ENCODE assay signal across 8 cellular contexts in genomic region chr13:29594310-29594709, GRCh38. TPM values are rescaled to one million over a fixed set of nuclear protein-coding genes. Genes with fewer than 3 reads are reported as not detected.
DNase-seq lines count a peak whose midpoint lies in the region; ATAC-seq and TF ChIP-seq lines count a peak whose summit lies in the region.

No MANE protein-coding gene starts in this region.

- H4K20me1 ChIP-seq in GM23338 (replicated peaks; ENCODE audit: insufficient read depth) (peaks cover 41% of the 10 kb centered on the region), mammary epithelial cell (ENCODE audit: insufficient read depth, low read length) (peaks cover 9% of the 10 kb centered on the region)

- ATAC-seq in GM23338 = peak; percentile 14

- no peaks in the 10 kb centered on the region for H3K9me2 ChIP-seq in GM23338 (ENCODE audit: insufficient read depth)

- intact Hi-C loops in mammary epithelial cell (cut with micrococcal nuclease) = loop anchor here (1.0 to 2.0 kb wide), 3 partner anchors 86 to 114 kb away; no protein-coding TSS in a partner anchor

- H3K4me3 Mint-ChIP-seq in GM23338 = peak overlapping the region; percentile 93

- DNase-seq in GM12865 (ENCODE audit: low read depth) (peak; percentile 74), GM23338 (ENCODE audit: low spot score) (peak; percentile 51), SW 1271 (lab: John Stamatoyannopoulos, UW) (peak; percentile 6 to 64), mammary epithelial cell (peak; percentile 73), kidney glomerular epithelial cell (lab: John Stamatoyannopoulos, UW) (peak; percentile 42)
- DNase-seq in stimulated activated CD4-positive, alpha-beta T cell treated with anti-CD3 and anti-CD28 coated beads, Interleukin-4, amount 100 ng/mL, for 1 hour = peak; percentile 40
- DNase-seq in effector CD8-positive, alpha-beta T cell (lab: John Stamatoyannopoulos, UW) = no peak

- no peaks in the 10 kb centered on the region for H3K9me3 Mint-ChIP-seq in GM23338

- H3K27me3 ChIP-seq in GM23338 (ENCODE audit: insufficient read depth) = peaks cover 8% of the 10 kb centered on the region; the same call in 1 of the 2 replicates
- H3K27me3 ChIP-seq in mammary epithelial cell (ENCODE audit: insufficient read depth, low read length) = no peaks in the 10 kb centered on the region

- H3K36me3 ChIP-seq in GM23338 (ENCODE audit: insufficient read depth) (no peaks in the 10 kb centered on the region), KOPT-K1 (ENCODE audit: insufficient read depth, low read length) (peaks cover 26% of the 10 kb centered on the region; the same call in 1 of the 2 replicates), mammary epithelial cell (ENCODE audit: insufficient read depth, low read length) (no peaks in the 10 kb centered on the region)

- peak overlapping the region; percentile 98 for H3K27ac Mint-ChIP-seq in GM23338

- H3K9ac ChIP-seq in mammary epithelial cell (ENCODE audit: insufficient read depth, low read length) = peak overlapping the region; percentile 97

- dilution Hi-C loops in mammary epithelial cell (cut with HindIII; ENCODE audit: low sequenced_read_pairs) = no loop called here

- peaks cover 38% of the 10 kb centered on the region for H3K36me3 Mint-ChIP-seq in GM23338 (ENCODE audit: low read depth)

- no peaks in the 10 kb centered on the region for H3K9me3 ChIP-seq in KOPT-K1 (ENCODE audit: insufficient read depth, low read length, poor library complexity, severe bottlenecking)
- H3K9me3 ChIP-seq in mammary epithelial cell (replicated peaks; ENCODE audit: insufficient read depth, low read length) = no peaks in the 10 kb centered on the region

- H3K4me3 ChIP-seq in GM12865 (ENCODE audit: low read depth, low read length) (peak overlapping the region; percentile 87), GM23338 (peak overlapping the region; percentile 94), mammary epithelial cell (replicated peaks in 1 of 3; ENCODE audit: insufficient read depth in 1 of 3, low read depth in 2 of 3, low read length in 3 of 3) (peak overlapping the region; percentile 55 to 92 (median 91))

- H3K27ac ChIP-seq in GM23338 (ENCODE audit: low read depth) (0 out of 2 replicates have a peak overlapping the region, but pooled peaks have one; percentile 55), KOPT-K1 (ENCODE audit: low read depth, low read length, poor library complexity, severe bottlenecking) (peak overlapping the region; percentile 84), mammary epithelial cell (ENCODE audit: insufficient read depth, low read depth, low read length) (peak overlapping the region; percentile 96)

- H3K27me3 Mint-ChIP-seq in GM23338 (ENCODE audit: insufficient read depth, low read depth, poor library complexity) = peaks cover 18% of the 10 kb centered on the region

- CTCF ChIA-PET in mammary epithelial cell (lab: Charles Lee; ENCODE audit: low non-redundant PET) = no interaction called here

- TSS peak; percentile 57 for BruUV-seq in mammary epithelial cell (replicated peaks; lab: Mats Ljungman, UMichigan)

- peaks cover 47% of the 10 kb centered on the region for H3K4me1 ChIP-seq in GM23338 (ENCODE audit: insufficient read depth)
- peaks cover 31% of the 10 kb centered on the region for H3K4me1 ChIP-seq in mammary epithelial cell (ENCODE audit: insufficient read depth, low read length)

- peaks cover 5% of the 10 kb centered on the region; the same call in 1 of the 2 replicates for H3F3A ChIP-seq in GM23338 (replicated peaks; ENCODE audit: low read depth)

- no peak overlapping the region for H2AFZ ChIP-seq in GM23338
- peak overlapping the region; percentile 85 for H2AFZ ChIP-seq in mammary epithelial cell (ENCODE audit: low read depth, low read length)

- peaks cover 53% of the 10 kb centered on the region for H3K4me1 Mint-ChIP-seq in GM23338

- H3K79me2 ChIP-seq in GM23338 (replicated peaks; ENCODE audit: insufficient read depth) (peaks cover 59% of the 10 kb centered on the region), mammary epithelial cell (ENCODE audit: insufficient read depth, low read length) (peaks cover 61% of the 10 kb centered on the region)

- H3K4me2 ChIP-seq in GM23338 = peak overlapping the region; percentile 99
- H3K4me2 ChIP-seq in mammary epithelial cell (ENCODE audit: insufficient read depth, low read depth, low read length) = peak overlapping the region; percentile 84

- in situ Hi-C loops in mammary epithelial cell (cut with MboI; ENCODE audit: low sequenced_read_pairs in 2 of 2) = no loop called here

- TF ChIP-seq CTCF in GM12865 (IDR thresholded peaks at IDR 0.05; ENCODE audit: insufficient read depth, low read depth, low read length, missing control alignments) = no peak
- TF ChIP-seq CTCF in GM23338 (conservative IDR thresholded peaks at IDR 0.05; ENCODE audit: low read depth in 2 of 2) = no peak
- TF ChIP-seq CTCF in mammary epithelial cell (conservative IDR thresholded peaks at IDR 0.05 in 1 of 2, IDR thresholded peaks at IDR 0.05 in 1 of 2; ENCODE audit: extremely low read depth in 1 of 2, insufficient read depth in 1 of 2, low read depth in 1 of 2, low read length in 2 of 2) = no peak

- WGBS in mammary epithelial cell (ENCODE audit: low coverage, missing lambda C conversion rate) = 32% methylated on average over 9 of the region's 9 CpGs

TF ChIP-seq in GM23338, 12 proteins besides CTCF, POLR2A, EP300 and RAD21 (continues in another document):
- TF ChIP-seq ZNF114 (CRISPR knock-in tag; IDR thresholded peaks at IDR 0.05) (no peak), EZH2phosphoT487 (IDR thresholded peaks at IDR 0.05; ENCODE audit: unreplicated experiment) (no peak), ZNF331 (CRISPR knock-in tag; IDR thresholded peaks at IDR 0.05; ENCODE audit: low read depth) (no peak), NANOG (IDR thresholded peaks at IDR 0.05; ENCODE audit: borderline replicate concordance) (no peak), JUNB (IDR thresholded peaks at IDR 0.05; ENCODE audit: unreplicated experiment) (no peak)
- TF ChIP-seq, protein P1, sequence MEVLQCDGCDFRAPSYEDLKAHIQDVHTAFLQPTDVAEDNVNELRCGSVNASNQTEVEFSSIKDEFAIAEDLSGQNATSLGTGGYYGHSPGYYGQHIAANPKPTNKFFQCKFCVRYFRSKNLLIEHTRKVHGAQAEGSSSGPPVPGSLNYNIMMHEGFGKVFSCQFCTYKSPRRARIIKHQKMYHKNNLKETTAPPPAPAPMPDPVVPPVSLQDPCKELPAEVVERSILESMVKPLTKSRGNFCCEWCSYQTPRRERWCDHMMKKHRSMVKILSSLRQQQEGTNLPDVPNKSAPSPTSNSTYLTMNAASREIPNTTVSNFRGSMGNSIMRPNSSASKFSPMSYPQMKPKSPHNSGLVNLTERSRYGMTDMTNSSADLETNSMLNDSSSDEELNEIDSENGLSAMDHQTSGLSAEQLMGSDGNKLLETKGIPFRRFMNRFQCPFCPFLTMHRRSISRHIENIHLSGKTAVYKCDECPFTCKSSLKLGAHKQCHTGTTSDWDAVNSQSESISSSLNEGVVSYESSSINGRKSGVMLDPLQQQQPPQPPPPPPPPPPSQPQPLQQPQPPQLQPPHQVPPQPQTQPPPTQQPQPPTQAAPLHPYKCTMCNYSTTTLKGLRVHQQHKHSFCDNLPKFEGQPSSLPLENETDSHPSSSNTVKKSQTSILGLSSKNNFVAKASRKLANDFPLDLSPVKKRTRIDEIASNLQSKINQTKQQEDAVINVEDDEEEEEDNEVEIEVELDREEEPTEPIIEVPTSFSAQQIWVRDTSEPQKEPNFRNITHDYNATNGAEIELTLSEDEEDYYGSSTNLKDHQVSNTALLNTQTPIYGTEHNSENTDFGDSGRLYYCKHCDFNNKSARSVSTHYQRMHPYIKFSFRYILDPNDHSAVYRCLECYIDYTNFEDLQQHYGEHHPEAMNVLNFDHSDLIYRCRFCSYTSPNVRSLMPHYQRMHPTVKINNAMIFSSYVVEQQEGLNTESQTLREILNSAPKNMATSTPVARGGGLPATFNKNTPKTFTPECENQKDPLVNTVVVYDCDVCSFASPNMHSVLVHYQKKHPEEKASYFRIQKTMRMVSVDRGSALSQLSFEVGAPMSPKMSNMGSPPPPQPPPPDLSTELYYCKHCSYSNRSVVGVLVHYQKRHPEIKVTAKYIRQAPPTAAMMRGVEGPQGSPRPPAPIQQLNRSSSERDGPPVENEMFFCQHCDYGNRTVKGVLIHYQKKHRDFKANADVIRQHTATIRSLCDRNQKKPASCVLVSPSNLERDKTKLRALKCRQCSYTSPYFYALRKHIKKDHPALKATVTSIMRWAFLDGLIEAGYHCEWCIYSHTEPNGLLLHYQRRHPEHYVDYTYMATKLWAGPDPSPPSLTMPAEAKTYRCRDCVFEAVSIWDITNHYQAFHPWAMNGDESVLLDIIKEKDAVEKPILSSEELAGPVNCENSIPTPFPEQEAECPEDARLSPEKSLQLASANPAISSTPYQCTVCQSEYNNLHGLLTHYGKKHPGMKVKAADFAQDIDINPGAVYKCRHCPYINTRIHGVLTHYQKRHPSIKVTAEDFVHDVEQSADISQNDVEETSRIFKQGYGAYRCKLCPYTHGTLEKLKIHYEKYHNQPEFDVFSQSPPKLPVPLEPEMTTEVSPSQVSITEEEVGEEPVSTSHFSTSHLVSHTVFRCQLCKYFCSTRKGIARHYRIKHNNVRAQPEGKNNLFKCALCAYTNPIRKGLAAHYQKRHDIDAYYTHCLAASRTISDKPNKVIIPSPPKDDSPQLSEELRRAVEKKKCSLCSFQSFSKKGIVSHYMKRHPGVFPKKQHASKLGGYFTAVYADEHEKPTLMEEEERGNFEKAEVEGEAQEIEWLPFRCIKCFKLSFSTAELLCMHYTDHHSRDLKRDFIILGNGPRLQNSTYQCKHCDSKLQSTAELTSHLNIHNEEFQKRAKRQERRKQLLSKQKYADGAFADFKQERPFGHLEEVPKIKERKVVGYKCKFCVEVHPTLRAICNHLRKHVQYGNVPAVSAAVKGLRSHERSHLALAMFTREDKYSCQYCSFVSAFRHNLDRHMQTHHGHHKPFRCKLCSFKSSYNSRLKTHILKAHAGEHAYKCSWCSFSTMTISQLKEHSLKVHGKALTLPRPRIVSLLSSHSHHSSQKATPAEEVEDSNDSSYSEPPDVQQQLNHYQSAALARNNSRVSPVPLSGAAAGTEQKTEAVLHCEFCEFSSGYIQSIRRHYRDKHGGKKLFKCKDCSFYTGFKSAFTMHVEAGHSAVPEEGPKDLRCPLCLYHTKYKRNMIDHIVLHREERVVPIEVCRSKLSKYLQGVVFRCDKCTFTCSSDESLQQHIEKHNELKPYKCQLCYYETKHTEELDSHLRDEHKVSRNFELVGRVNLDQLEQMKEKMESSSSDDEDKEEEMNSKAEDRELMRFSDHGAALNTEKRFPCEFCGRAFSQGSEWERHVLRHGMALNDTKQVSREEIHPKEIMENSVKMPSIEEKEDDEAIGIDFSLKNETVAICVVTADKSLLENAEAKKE (CRISPR knock-in tag; IDR thresholded peaks at IDR 0.05) = no peak

RNA-seq across cellular contexts. Expression of gene SLC7A1, which starts 1.2 kb away (rescaled TPM):
- total RNA-seq in GM23338 (2014; rRNA removed; shearing (Covaris generic)) = 72.4 and 74.7 TPM in 2 replicates
- polyA plus RNA-seq in GM23338 (2016; fragmentation: Nextera tagmentation; extraction: Ambion mirVana) (22.1 and 23.0 TPM in 2 replicates), mammary epithelial cell (30.9 TPM)
- 100 to 1,000 TPM in 1 of 2 donors, 10 to 100 TPM in 1; 82.7 to 176 TPM for total RNA-seq in mammary epithelial cell
- polyA minus RNA-seq in mammary epithelial cell = 105 TPM
